ENCODE assay signal across 26 cellular contexts in the genomic region with DNA sequence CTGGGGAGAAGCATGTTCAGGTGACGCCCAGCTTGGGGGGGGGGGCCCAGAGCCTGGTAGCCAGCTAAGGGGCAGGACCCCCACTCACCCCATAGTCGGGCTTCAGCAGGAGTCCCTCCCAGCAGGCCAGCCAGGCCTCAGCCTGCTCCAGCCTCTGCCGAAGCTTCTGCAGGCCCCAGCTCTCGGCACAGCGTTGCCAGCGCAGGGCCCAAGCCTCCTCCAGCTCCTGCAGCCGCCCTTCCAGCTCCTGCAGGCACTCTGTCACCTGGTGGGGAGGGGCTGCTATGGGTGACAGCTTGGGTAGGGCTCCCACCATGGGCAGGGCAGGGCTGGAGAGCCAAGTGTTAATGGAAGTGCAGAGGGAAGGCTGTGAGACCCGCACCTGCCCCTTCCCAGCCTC.
"Had no signal": no experiment of that assay in that cellular context is flagged by ENCODE, and none has a peak within 500 bp of the region (broad histone marks: within the 10 kb centered on the region; RNA-seq: fewer than 3 reads in every experiment).

No MANE protein-coding gene starts in this region.

- H3K9me3 ChIP-seq: breast epithelium, esophagus muscularis mucosa, heart left ventricle, neutrophil, testis, transverse colon had no signal

- FAIRE-seq: kidney, urothelium cell line had no signal

- H3K27me3 ChIP-seq: breast epithelium, testis had no signal

- DNase-seq: activated CD4-positive, alpha-beta T cell treated with anti-CD3 and anti-CD28 coated beads, Interleukin-2, amount 50 U/mL, for 1 hour; activated CD8-positive, alpha-beta T cell treated with anti-CD3 and anti-CD28 coated beads for 36 hours; activated T-cell treated with anti-CD3 and anti-CD28 coated beads, Interleukin-2, amount 50 U/mL, for 4 hours; central memory CD4-positive, alpha-beta T cell; foreskin keratinocyte; heart left ventricle; hypothalamus; immature natural killer cell; kidney; left colon; mammary epithelial cell; stimulated activated CD4-positive, alpha-beta T cell treated with anti-CD3 and anti-CD28 coated beads, Interleukin-12 subunit alpha, Interleukin-12 subunit beta, amount 100 ng/mL, for 4 hours; stimulated activated CD4-positive, alpha-beta T cell treated with anti-CD3 and anti-CD28 coated beads, Interleukin-4, amount 100 ng/mL, for 1 hour; stimulated activated naive CD8-positive, alpha-beta T cell treated with anti-CD3 and anti-CD28 coated beads, Interleukin-15, Interleukin-2, amounts not matched to agents 100 U/mL and 50 U/mL, for 24 hours; testis; transverse colon had no signal

- H3K9me3 Mint-ChIP-seq: activated CD8-positive, alpha-beta T cell treated with anti-CD3 and anti-CD28 coated beads for 36 hours; activated naive CD4-positive, alpha-beta T cell treated with anti-CD3 and anti-CD28 coated beads, Interleukin-2, amount 50 U/mL, for 72 hours; activated T-cell treated with anti-CD3 and anti-CD28 coated beads, Interleukin-2, amount 50 U/mL, for 4 hours; activated T-helper 2 cell treated with anti-CD3 and anti-CD28 coated beads, Interferon-gamma antibody, Interleukin-2, Interleukin-4, amounts not matched to agents 10 μg/mL and 5 μg/mL and 100 μg/mL, durations not matched to agents 14 hours and 24 hours and 36 hours; immature natural killer cell; nephron; WTC11 had no signal

- H3K4me1 Mint-ChIP-seq: immature natural killer cell had no signal

- H3K27me3 Mint-ChIP-seq: activated CD8-positive, alpha-beta T cell treated with anti-CD3 and anti-CD28 coated beads for 36 hours had no signal

- ATAC-seq: activated CD8-positive, alpha-beta T cell treated with anti-CD3 and anti-CD28 coated beads for 36 hours; activated naive CD4-positive, alpha-beta T cell treated with anti-CD3 and anti-CD28 coated beads, Interleukin-2, amount 50 U/mL, for 72 hours; activated T-cell treated with anti-CD3 and anti-CD28 coated beads, Interleukin-2, amount 50 U/mL, for 4 hours; foreskin keratinocyte; heart left ventricle; left colon; sciatic nerve; stimulated activated naive CD8-positive, alpha-beta T cell treated with anti-CD3 and anti-CD28 coated beads, Interleukin-15, Interleukin-2, amounts not matched to agents 100 U/mL and 50 U/mL, for 24 hours; WTC11 had no signal

- H3K4me3 ChIP-seq: breast epithelium, esophagus muscularis mucosa, heart left ventricle, skin epidermis, testis, transverse colon had no signal

- H3K27ac Mint-ChIP-seq: activated CD8-positive, alpha-beta T cell treated with anti-CD3 and anti-CD28 coated beads for 36 hours; activated naive CD4-positive, alpha-beta T cell treated with anti-CD3 and anti-CD28 coated beads, Interleukin-2, amount 50 U/mL, for 72 hours; activated T-helper 2 cell treated with anti-CD3 and anti-CD28 coated beads, Interferon-gamma antibody, Interleukin-2, Interleukin-4, amounts not matched to agents 10 μg/mL and 5 μg/mL and 100 μg/mL, durations not matched to agents 14 hours and 24 hours and 36 hours; immature natural killer cell; nephron; WTC11 had no signal

- H3K4me3 Mint-ChIP-seq: activated CD8-positive, alpha-beta T cell treated with anti-CD3 and anti-CD28 coated beads for 36 hours; activated T-cell treated with anti-CD3 and anti-CD28 coated beads, Interleukin-2, amount 50 U/mL, for 4 hours; immature natural killer cell; nephron; WTC11 had no signal

- H3K4me1 ChIP-seq: esophagus muscularis mucosa, heart left ventricle, transverse colon had no signal

- H3K27ac ChIP-seq: breast epithelium, esophagus muscularis mucosa, foreskin keratinocyte, heart left ventricle, neutrophil, skin epidermis, testis, transverse colon had no signal

- H3K36me3 ChIP-seq: transverse colon had no signal

- H3K36me3 Mint-ChIP-seq: activated naive CD4-positive, alpha-beta T cell treated with anti-CD3 and anti-CD28 coated beads, Interleukin-2, amount 50 U/mL, for 72 hours had no signal
